ENCODE assay signal across 9 cellular contexts in the genomic region with DNA sequence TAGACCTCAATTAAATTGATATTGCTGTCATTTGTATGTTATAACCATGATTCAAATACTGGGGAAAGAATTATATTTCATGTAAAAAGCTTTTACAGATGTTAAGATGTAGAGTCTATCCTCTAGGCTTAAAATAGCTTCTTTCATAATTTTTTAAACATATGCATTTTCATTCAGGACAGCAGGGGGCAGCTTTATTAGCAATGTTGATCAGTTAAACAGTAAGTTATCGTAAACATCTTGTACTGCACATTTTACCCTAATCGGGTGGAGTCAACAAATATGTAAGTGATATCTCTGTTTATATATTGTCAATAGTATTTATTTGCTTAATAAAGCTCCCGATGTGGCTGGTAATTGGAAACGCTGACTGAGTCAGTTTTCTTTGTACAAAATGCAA.
DNase-seq lines count a peak whose midpoint lies in the region; ATAC-seq, FAIRE-seq and TF ChIP-seq lines count a peak whose summit lies in the region.
"Had no signal": no experiment of that assay in that cellular context is flagged by ENCODE, and none has a peak within 500 bp of the region (broad histone marks: within the 10 kb centered on the region; RNA-seq: fewer than 3 reads in every experiment).

No MANE protein-coding gene starts in this region.

- no peaks in the 10 kb centered on the region for H3K27me3 ChIP-seq in HCT116 (ENCODE audit: insufficient read depth, low read length)
- peaks cover 26% of the 10 kb centered on the region for H3K27me3 ChIP-seq in adipocyte (replicated peaks; ENCODE audit: control insufficient read depth, insufficient read depth, low read length)
- H3K27me3 ChIP-seq in HepG2 (ENCODE audit: control insufficient read depth in 1 of 2, insufficient read depth in 2 of 2, low read length in 2 of 2), result no peaks in the 10 kb centered on the region
- H3K27me3 ChIP-seq in vagina, result no peaks in the 10 kb centered on the region

- CTCF ChIA-PET in HCT116 (lab: Charles Lee) (interaction anchor here (0.6 to 2.0 kb wide), 6 partner anchors 11 to 237 kb away, joined by 3 to 10 read pairs (median 4); no protein-coding TSS in a partner anchor), HepG2 (lab: Yijun Ruan, JAX; ENCODE audit: low intra/inter-chr PET ratio, low total read pairs) (no interaction called here)

- WGBS in HepG2 (ENCODE audit: low lambda C conversion rate), result 8% methylated on average over 4 of the region's 4 CpGs

- TF ChIP-seq CTCF in C4-2B (conservative IDR thresholded peaks at IDR 0.05), result peak; percentile 60
- peak; percentile 40 to 52 (median 52); a peak in 4 of 6 replicates for TF ChIP-seq CTCF in HCT116 (IDR thresholded peaks at IDR 0.05 in 2 of 3, conservative IDR thresholded peaks at IDR 0.05 in 1 of 3; ENCODE audit: borderline replicate concordance in 1 of 3, insufficient read depth in 1 of 3, low read depth in 2 of 3, low read length in 2 of 3)
- TF ChIP-seq CTCF in HepG2 (CRISPR knock-in tag; IDR thresholded peaks at IDR 0.05), result no peak
- peak in 1 of 3 experiments; percentile 26 for TF ChIP-seq CTCF in vagina (IDR thresholded peaks at IDR 0.05)

- no peak overlapping the region for H3K4me3 ChIP-seq in HCT116 (replicated peaks in 1 of 2; ENCODE audit: low read depth in 1 of 2, low read length in 2 of 2)
- H3K4me3 ChIP-seq in adipocyte (ENCODE audit: low read length), result peak overlapping the region; percentile 59
- H3K4me3 ChIP-seq in HepG2 (replicated peaks in 1 of 3; ENCODE audit: insufficient read depth in 1 of 3, low read depth in 2 of 3, low read length in 3 of 3), result no peak overlapping the region
- H3K4me3 ChIP-seq in vagina, result no peak overlapping the region

- H3K9me3 ChIP-seq in HCT116 (ENCODE audit: control insufficient read depth in 1 of 2, insufficient read depth in 1 of 2, low read depth in 1 of 2, low read length in 2 of 2), result no peaks in the 10 kb centered on the region
- H3K9me3 ChIP-seq in adipocyte (ENCODE audit: control insufficient read depth, low read length), result no peaks in the 10 kb centered on the region
- no peaks in the 10 kb centered on the region for H3K9me3 ChIP-seq in HepG2 (ENCODE audit: low read length)
- H3K9me3 ChIP-seq in vagina, result no peaks in the 10 kb centered on the region

- H4K20me1 ChIP-seq in HCT116 (ENCODE audit: insufficient read depth) (no peaks in the 10 kb centered on the region), HepG2 (ENCODE audit: insufficient read depth, low read length) (no peaks in the 10 kb centered on the region)

- H3K9ac ChIP-seq in HCT116 (ENCODE audit: low read length), result no peak overlapping the region
- peak overlapping the region; percentile 59 for H3K9ac ChIP-seq in adipocyte (ENCODE audit: low read length)
- no peak overlapping the region for H3K9ac ChIP-seq in HepG2 (ENCODE audit: insufficient read depth, low read depth, low read length)

- no peak for FAIRE-seq in HepG2 (lab: Jason Lieb, UNC)

- TF ChIP-seq POLR2A in HCT116 (IDR thresholded peaks at IDR 0.05; ENCODE audit: borderline replicate concordance, extremely low read depth, insufficient read depth, insufficient read length) (no peak), HepG2 (IDR thresholded peaks at IDR 0.05; ENCODE audit: insufficient read depth in 1 of 2, low read depth in 2 of 2, low read length in 2 of 2) (no peak), vagina (IDR thresholded peaks at IDR 0.05) (no peak)

- H3K4me2 ChIP-seq in HCT116 (ENCODE audit: low read length), result peak overlapping the region; percentile 33
- H3K4me2 ChIP-seq in HepG2 (ENCODE audit: low read depth, low read length), result no peak overlapping the region

- RAD21 ChIA-PET in HCT116 (lab: Charles Lee; ENCODE audit: low non-redundant PET in 1 of 2, low total read pairs in 2 of 2, uncharacterized antibody in 2 of 2, unreplicated experiment in 2 of 2), result interaction anchor here in 1 of 2 experiments (1.4 kb wide), 1 partner anchor 237 kb away, joined by 3 read pairs; no protein-coding TSS in a partner anchor

- H3K36me3 ChIP-seq in HCT116 (ENCODE audit: control insufficient read depth in 1 of 2, insufficient read depth in 2 of 2, low read length in 2 of 2), result no peaks in the 10 kb centered on the region
- no peaks in the 10 kb centered on the region for H3K36me3 ChIP-seq in adipocyte (ENCODE audit: control insufficient read depth, insufficient read depth, low read length, severe bottlenecking)
- no peaks in the 10 kb centered on the region for H3K36me3 ChIP-seq in HepG2 (replicated peaks in 1 of 2; ENCODE audit: control insufficient read depth in 1 of 2, insufficient read depth in 2 of 2, low read length in 2 of 2)
- H3K36me3 ChIP-seq in vagina, result no peaks in the 10 kb centered on the region

- peak; percentile 49 for TF ChIP-seq RAD21 in HCT116 (IDR thresholded peaks at IDR 0.05; ENCODE audit: low read depth)
- TF ChIP-seq RAD21 in HepG2 (CRISPR knock-in tag; IDR thresholded peaks at IDR 0.05), result no peak

- DNase-seq in HCT116 (ENCODE audit: low read depth, low spot score) (peak; percentile 3), adipocyte (ENCODE audit: low read depth) (peak; percentile 62), HepG2 (ENCODE audit: low spot score) (peak; percentile 8), activated T-cell treated with anti-CD3 and anti-CD28 coated beads for 4 hours (no peak), vagina (ENCODE audit: extremely low spot score in 2 of 2) (no peak), GM19240 (ENCODE audit: insufficient read length, low spot score) (no peak)
- DNase-seq: activated naive CD8-positive, alpha-beta T cell treated with anti-CD3 and anti-CD28 coated beads, Interleukin-2, amount 10 ng/mL, durations not matched to agents 7 days and 5 days had no signal

- H3K9me2 ChIP-seq in HCT116 (ENCODE audit: insufficient read depth), result no peaks in the 10 kb centered on the region

- peaks cover 0 to 4% of the 10 kb centered on the region in 2 experiments; a peak in 1 of 4 replicates for H3K4me1 ChIP-seq in HCT116 (ENCODE audit: control insufficient read depth in 1 of 2, insufficient read depth in 2 of 2, low read length in 2 of 2)
- peaks cover under 1% of the 10 kb centered on the region for H3K4me1 ChIP-seq in adipocyte (ENCODE audit: control insufficient read depth, insufficient read depth, low read length)
- no peaks in the 10 kb centered on the region for H3K4me1 ChIP-seq in HepG2 (ENCODE audit: insufficient read depth, low read length)
- no peaks in the 10 kb centered on the region for H3K4me1 ChIP-seq in vagina

- H3K27ac ChIP-seq in C4-2B (no peak overlapping the region), HCT116 (ENCODE audit: low read depth, low read length) (no peak overlapping the region), HepG2 (ENCODE audit: extremely low read length, insufficient read depth, low read length) (no peak overlapping the region), vagina (no peak overlapping the region)

- intact Hi-C loops in HCT116 (cut with micrococcal nuclease) (loop anchor here (5.0 kb wide), 1 partner anchor 239 kb away; no protein-coding TSS in a partner anchor), HepG2 (cut with micrococcal nuclease; ENCODE audit: unreplicated experiment) (loop anchor here (10.0 kb wide), 1 partner anchor 47 kb away; no protein-coding TSS in a partner anchor), vagina (cut with DNase I) (no loop called here)

- TF ChIP-seq EP300 in HepG2 (IDR thresholded peaks at IDR 0.05; ENCODE audit: low read depth in 2 of 2, low read length in 2 of 2) (no peak), HepG2 (CRISPR knock-in tag; IDR thresholded peaks at IDR 0.05; ENCODE audit: borderline replicate concordance) (no peak)

- H3K79me2 ChIP-seq in HCT116 (ENCODE audit: insufficient read depth, low read length), result no peaks in the 10 kb centered on the region
- no peaks in the 10 kb centered on the region for H3K79me2 ChIP-seq in HepG2 (ENCODE audit: insufficient read depth, low read length)

- peak overlapping the region; percentile 98 for H2AFZ ChIP-seq in HCT116 (ENCODE audit: low read depth, low read length, poor library complexity, severe bottlenecking)
- no peak overlapping the region for H2AFZ ChIP-seq in HepG2 (ENCODE audit: low read length)

- POLR2A ChIA-PET in HCT116 (lab: Charles Lee), result no interaction called here
- POLR2A ChIA-PET in HepG2 (lab: Yijun Ruan, JAX), result no interaction called here

- no TSS peak for BruUV-seq in HCT116 (replicated peaks; lab: Mats Ljungman, UMichigan)
- no TSS peak for BruUV-seq in HepG2 (replicated peaks; lab: Mats Ljungman, UMichigan)

- in situ Hi-C loops in HepG2 (cut with HindIII; ENCODE audit: extremely low pct_ligation_motif_present, low pct_unique_long_range_greater_than_20kb), result no loop called here

- ATAC-seq in HCT116 (peak; percentile 40; the same call in 1 of the 2 replicates), HepG2 (no peak), HG03378 (IDR thresholded peaks at IDR 0.05; ENCODE audit: unreplicated experiment) (no peak)

TF ChIP-seq in HCT116, 20 proteins besides CTCF, POLR2A, EP300 and RAD21 (continues in another document):
- no peak for TF ChIP-seq SRF (IDR thresholded peaks at IDR 0.05; ENCODE audit: low read depth)

TF ChIP-seq in HepG2, 621 proteins besides CTCF, POLR2A, EP300 and RAD21 (continues in another document):
- TF ChIP-seq PHF20 (CRISPR knock-in tag; IDR thresholded peaks at IDR 0.05) (no peak), STAG1 (CRISPR knock-in tag; IDR thresholded peaks at IDR 0.05) (0 out of 2 replicates have a peak, but pooled peaks have one; percentile 31), POLR2AphosphoS2 (IDR thresholded peaks at IDR 0.05; ENCODE audit: low read depth, low read length) (no peak)
- TF ChIP-seq, protein P1, sequence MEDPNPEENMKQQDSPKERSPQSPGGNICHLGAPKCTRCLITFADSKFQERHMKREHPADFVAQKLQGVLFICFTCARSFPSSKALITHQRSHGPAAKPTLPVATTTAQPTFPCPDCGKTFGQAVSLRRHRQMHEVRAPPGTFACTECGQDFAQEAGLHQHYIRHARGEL (CRISPR knock-in tag; IDR thresholded peaks at IDR 0.05), result no peak

Comparison
In these comparisons a context has a peak if more than half of its experiments do, and no peak if none do; other contexts are left out.
1. DNase-seq: peak in HCT116 (single experiment), adipocyte (single experiment) and HepG2 (single experiment); none in activated T-cell treated with anti-CD3 and anti-CD28 coated beads for 4 hours (single experiment), vagina (0 of 2) and GM19240 (single experiment).